In genomic region chr12:15818418-15818817, GRCh38 we compare ENCODE assay signal across 33 cellular contexts.
"Had no signal": no experiment of that assay in that cellular context is flagged by ENCODE, and none has a peak within 500 bp of the region (broad histone marks: within the 10 kb centered on the region; RNA-seq: fewer than 3 reads in every experiment).

No MANE protein-coding gene starts in this region.

- H3K4me3 Mint-ChIP-seq: activated CD4-positive, alpha-beta memory T cell treated with anti-CD3 and anti-CD28 coated beads for 36 hours; activated CD4-positive, alpha-beta T cell treated with anti-CD3 and anti-CD28 coated beads for 36 hours; activated CD4-positive, alpha-beta T cell treated with anti-CD3 and anti-CD28 coated beads, Interleukin-2, amount 10 ng/mL, durations not matched to agents 24 days and 14 days; activated CD8-positive, alpha-beta memory T cell treated with anti-CD3 and anti-CD28 coated beads, Interleukin-2, amount 10 ng/mL, durations not matched to agents 7 days and 5 days; activated CD8-positive, alpha-beta T cell treated with anti-CD3 and anti-CD28 coated beads, Interleukin-2, amount 10 ng/mL, durations not matched to agents 7 days and 5 days; activated naive CD4-positive, alpha-beta T cell treated with anti-CD3 and anti-CD28 coated beads, Interleukin-2, amount 10 ng/mL, durations not matched to agents 7 days and 5 days; activated naive CD8-positive, alpha-beta T cell treated with anti-CD3 and anti-CD28 coated beads, Interleukin-2, amount 10 ng/mL, durations not matched to agents 7 days and 5 days; brain; dendritic cell treated with granulocyte-macrophage colony-stimulating factor and Interleukin-4, amounts not matched to agents 40 ng/mL and 50 ng/mL, for 4 days; endodermal cell; T-helper 17 cell; T-helper 2 cell treated with Interferon-gamma antibody and Interleukin-4, amounts not matched to agents 5 μg/mL and 100 μg/mL, for 36 hours had no signal

- H3K27ac ChIP-seq: ascending aorta, breast epithelium, cardiac muscle cell, coronary artery, dorsolateral prefrontal cortex had no signal

- FAIRE-seq: frontal cortex had no signal

- H3K27me3 Mint-ChIP-seq: activated CD8-positive, alpha-beta memory T cell treated with anti-CD3 and anti-CD28 coated beads, Interleukin-2, amount 10 ng/mL, durations not matched to agents 7 days and 5 days; brain had no signal

- ATAC-seq: activated CD4-positive, alpha-beta T cell treated with anti-CD3 and anti-CD28 coated beads for 36 hours; activated CD8-positive, alpha-beta memory T cell treated with anti-CD3 and anti-CD28 coated beads, Interleukin-2, amount 10 ng/mL, durations not matched to agents 7 days and 5 days; activated CD8-positive, alpha-beta T cell treated with anti-CD3 and anti-CD28 coated beads, Interleukin-2, amount 10 ng/mL, durations not matched to agents 7 days and 5 days; activated naive CD4-positive, alpha-beta T cell treated with anti-CD3 and anti-CD28 coated beads, Interleukin-2, amount 50 U/mL, for 72 hours; esophagus mucosa; T-helper 17 cell had no signal

- H3K27ac Mint-ChIP-seq: activated CD4-positive, alpha-beta memory T cell treated with anti-CD3 and anti-CD28 coated beads for 36 hours; activated CD4-positive, alpha-beta T cell treated with anti-CD3 and anti-CD28 coated beads for 36 hours; activated CD4-positive, alpha-beta T cell treated with anti-CD3 and anti-CD28 coated beads, Interleukin-2, amount 10 ng/mL, durations not matched to agents 24 days and 14 days; activated CD8-positive, alpha-beta memory T cell treated with anti-CD3 and anti-CD28 coated beads, Interleukin-2, amount 10 ng/mL, durations not matched to agents 7 days and 5 days; activated CD8-positive, alpha-beta T cell treated with anti-CD3 and anti-CD28 coated beads, Interleukin-2, amount 10 ng/mL, durations not matched to agents 7 days and 5 days; activated naive CD4-positive, alpha-beta T cell treated with anti-CD3 and anti-CD28 coated beads, Interleukin-2, amount 10 ng/mL, durations not matched to agents 7 days and 5 days; activated naive CD4-positive, alpha-beta T cell treated with anti-CD3 and anti-CD28 coated beads, Interleukin-2, amount 50 U/mL, for 72 hours; activated naive CD8-positive, alpha-beta T cell treated with anti-CD3 and anti-CD28 coated beads, Interleukin-2, amount 10 ng/mL, durations not matched to agents 7 days and 5 days; brain; dendritic cell treated with granulocyte-macrophage colony-stimulating factor and Interleukin-4, amounts not matched to agents 40 ng/mL and 50 ng/mL, for 4 days; endodermal cell; T-helper 17 cell; T-helper 2 cell treated with Interferon-gamma antibody and Interleukin-4, amounts not matched to agents 5 μg/mL and 100 μg/mL, for 36 hours had no signal

- H3K4me1 Mint-ChIP-seq: activated CD4-positive, alpha-beta T cell treated with anti-CD3 and anti-CD28 coated beads for 36 hours; activated CD4-positive, alpha-beta T cell treated with anti-CD3 and anti-CD28 coated beads, Interleukin-2, amount 10 ng/mL, durations not matched to agents 24 days and 14 days; activated naive CD8-positive, alpha-beta T cell treated with anti-CD3 and anti-CD28 coated beads, Interleukin-2, amount 10 ng/mL, durations not matched to agents 7 days and 5 days; endodermal cell had no signal

- DNase-seq: activated CD4-positive, alpha-beta memory T cell treated with anti-CD3 and anti-CD28 coated beads for 36 hours; activated CD4-positive, alpha-beta T cell treated with anti-CD3 and anti-CD28 coated beads for 36 hours; activated CD4-positive, alpha-beta T cell treated with anti-CD3 and anti-CD28 coated beads, Interleukin-2, amount 10 ng/mL, durations not matched to agents 24 days and 14 days; activated CD4-positive, CD25-positive, alpha-beta regulatory T cell; activated CD4-positive, CD25-positive, alpha-beta regulatory T cell treated with anti-CD3 and anti-CD28 coated beads, Interleukin-2, amount 50 U/mL, for 72 hours; activated CD8-positive, alpha-beta memory T cell treated with anti-CD3 and anti-CD28 coated beads, Interleukin-2, amount 10 ng/mL, durations not matched to agents 7 days and 5 days; activated CD8-positive, alpha-beta memory T cell treated with anti-CD3 and anti-CD28 coated beads, Interleukin-2, amount 50 U/mL, for 4 hours; activated CD8-positive, alpha-beta T cell treated with anti-CD3 and anti-CD28 coated beads, Interleukin-2, amount 10 ng/mL, durations not matched to agents 7 days and 5 days; activated gamma-delta T cell; activated naive CD4-positive, alpha-beta T cell; activated naive CD4-positive, alpha-beta T cell treated with anti-CD3 and anti-CD28 coated beads, Interleukin-2, amount 10 ng/mL, durations not matched to agents 7 days and 5 days; activated naive CD8-positive, alpha-beta T cell treated with anti-CD3 and anti-CD28 coated beads, Interleukin-2, amount 10 ng/mL, durations not matched to agents 7 days and 5 days; activated T-cell treated with anti-CD3 and anti-CD28 coated beads, Interleukin-2, amount 50 U/mL, for 1 hour; activated T-cell treated with anti-CD3 and anti-CD28 coated beads, Interleukin-2, amount 50 U/mL, for 48 hours; central memory CD4-positive, alpha-beta T cell; cerebellar nuclear complex; dorsolateral prefrontal cortex; effector memory CD4-positive, alpha-beta T cell; endodermal cell; foreskin fibroblast; T-helper 1 cell; T-helper 17 cell; T1000 had no signal

- H3K36me3 Mint-ChIP-seq: activated CD4-positive, alpha-beta memory T cell treated with anti-CD3 and anti-CD28 coated beads for 36 hours; activated CD8-positive, alpha-beta memory T cell treated with anti-CD3 and anti-CD28 coated beads, Interleukin-2, amount 10 ng/mL, durations not matched to agents 7 days and 5 days; activated naive CD4-positive, alpha-beta T cell treated with anti-CD3 and anti-CD28 coated beads, Interleukin-2, amount 10 ng/mL, durations not matched to agents 7 days and 5 days; activated naive CD4-positive, alpha-beta T cell treated with anti-CD3 and anti-CD28 coated beads, Interleukin-2, amount 50 U/mL, for 72 hours; activated naive CD8-positive, alpha-beta T cell treated with anti-CD3 and anti-CD28 coated beads, Interleukin-2, amount 10 ng/mL, durations not matched to agents 7 days and 5 days; brain had no signal

- H3K9me3 Mint-ChIP-seq: activated CD4-positive, alpha-beta T cell treated with anti-CD3 and anti-CD28 coated beads, Interleukin-2, amount 10 ng/mL, durations not matched to agents 24 days and 14 days; activated naive CD4-positive, alpha-beta T cell treated with anti-CD3 and anti-CD28 coated beads, Interleukin-2, amount 10 ng/mL, durations not matched to agents 7 days and 5 days; activated naive CD8-positive, alpha-beta T cell treated with anti-CD3 and anti-CD28 coated beads, Interleukin-2, amount 10 ng/mL, durations not matched to agents 7 days and 5 days; T-helper 2 cell treated with Interferon-gamma antibody and Interleukin-4, amounts not matched to agents 5 μg/mL and 100 μg/mL, for 36 hours had no signal

- H3K27me3 ChIP-seq: ascending aorta, breast epithelium, cardiac muscle cell, dorsolateral prefrontal cortex had no signal

- H3K9me3 ChIP-seq: breast epithelium had no signal

- H3K36me3 ChIP-seq: ascending aorta, breast epithelium, cardiac muscle cell had no signal

- H3K4me3 ChIP-seq: ascending aorta, breast epithelium, cardiac muscle cell, coronary artery, dorsolateral prefrontal cortex had no signal

- H3K4me1 ChIP-seq: ascending aorta, breast epithelium had no signal
